In the genomic region with DNA sequence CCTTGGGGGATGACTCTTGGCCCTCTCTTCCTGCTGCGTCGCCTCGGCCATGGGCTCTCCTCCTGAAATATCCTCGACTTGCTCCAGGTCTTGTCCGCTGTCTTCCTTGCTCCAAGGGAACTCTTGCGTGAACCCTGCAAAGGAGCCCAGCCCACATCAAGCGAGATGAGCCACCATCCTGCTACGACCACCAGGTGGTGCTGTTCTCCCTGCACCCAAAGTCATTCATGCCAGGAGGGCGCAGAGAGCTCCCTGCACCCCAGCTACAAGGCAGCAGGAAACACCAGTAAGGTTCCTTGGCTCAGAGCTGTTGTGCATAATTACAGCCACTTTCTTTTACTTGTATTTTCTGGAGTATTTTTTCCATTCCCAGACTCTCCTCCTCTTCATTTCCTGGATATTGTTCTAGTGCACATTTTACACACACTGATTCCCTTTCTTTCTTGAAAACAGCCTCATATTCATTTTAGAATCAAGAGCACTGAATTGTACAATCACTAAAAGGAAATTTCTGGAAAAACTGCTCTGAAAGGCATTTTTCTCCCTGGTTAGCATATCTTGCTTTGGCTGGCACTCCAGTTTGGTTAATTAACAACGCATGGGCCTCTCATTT, we compare ENCODE assay signal across 4 cellular contexts.
TF ChIP-seq lines count a peak whose summit lies in the region.

No MANE protein-coding gene starts in this region.

TF ChIP-seq in SK-N-SH, 30 proteins besides CTCF, POLR2A, EP300 and RAD21:
- TF ChIP-seq, protein P1, sequence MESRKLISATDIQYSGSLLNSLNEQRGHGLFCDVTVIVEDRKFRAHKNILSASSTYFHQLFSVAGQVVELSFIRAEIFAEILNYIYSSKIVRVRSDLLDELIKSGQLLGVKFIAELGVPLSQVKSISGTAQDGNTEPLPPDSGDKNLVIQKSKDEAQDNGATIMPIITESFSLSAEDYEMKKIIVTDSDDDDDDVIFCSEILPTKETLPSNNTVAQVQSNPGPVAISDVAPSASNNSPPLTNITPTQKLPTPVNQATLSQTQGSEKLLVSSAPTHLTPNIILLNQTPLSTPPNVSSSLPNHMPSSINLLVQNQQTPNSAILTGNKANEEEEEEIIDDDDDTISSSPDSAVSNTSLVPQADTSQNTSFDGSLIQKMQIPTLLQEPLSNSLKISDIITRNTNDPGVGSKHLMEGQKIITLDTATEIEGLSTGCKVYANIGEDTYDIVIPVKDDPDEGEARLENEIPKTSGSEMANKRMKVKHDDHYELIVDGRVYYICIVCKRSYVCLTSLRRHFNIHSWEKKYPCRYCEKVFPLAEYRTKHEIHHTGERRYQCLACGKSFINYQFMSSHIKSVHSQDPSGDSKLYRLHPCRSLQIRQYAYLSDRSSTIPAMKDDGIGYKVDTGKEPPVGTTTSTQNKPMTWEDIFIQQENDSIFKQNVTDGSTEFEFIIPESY (IDR thresholded peaks at IDR 0.05; ENCODE audit: borderline replicate concordance, low read depth) = no peak
- TF ChIP-seq SMC3 (IDR thresholded peaks at IDR 0.05; ENCODE audit: low read depth, low read length) (peak; percentile 71; the same call in 1 of the 2 replicates), GABPA (IDR thresholded peaks at IDR 0.05; ENCODE audit: low read depth) (no peak)
TF ChIP-seq in SK-N-SH: peak in this region for 1.

TF ChIP-seq in SK-N-SH treated with all-trans-retinoic acid at 6 μM for 48 hours, 23 proteins besides CTCF, POLR2A, EP300 and RAD21 (continues in another document):
- TF ChIP-seq ZNF565 (CRISPR knock-in tag; conservative IDR thresholded peaks at IDR 0.05; ENCODE audit: low read depth) (no peak), CSDC2 (CRISPR knock-in tag; IDR thresholded peaks at IDR 0.05) (no peak), ZFP30 (CRISPR knock-in tag; IDR thresholded peaks at IDR 0.05) (no peak), ZFP3 (CRISPR knock-in tag; IDR thresholded peaks at IDR 0.05) (no peak), PPARA (CRISPR knock-in tag; IDR thresholded peaks at IDR 0.05; ENCODE audit: borderline replicate concordance) (no peak), ZNF8 (CRISPR knock-in tag; IDR thresholded peaks at IDR 0.05) (no peak), SNAI2 (CRISPR knock-in tag; IDR thresholded peaks at IDR 0.05) (no peak), RARB (CRISPR knock-in tag; IDR thresholded peaks at IDR 0.05) (no peak), TOX (CRISPR knock-in tag; IDR thresholded peaks at IDR 0.05; ENCODE audit: borderline replicate concordance) (no peak), ISL1 (CRISPR knock-in tag; IDR thresholded peaks at IDR 0.05) (no peak), GLIS3 (CRISPR knock-in tag; IDR thresholded peaks at IDR 0.05) (no peak), ZNF70 (CRISPR knock-in tag; IDR thresholded peaks at IDR 0.05) (no peak), ARNTL (CRISPR knock-in tag; IDR thresholded peaks at IDR 0.05; ENCODE audit: borderline replicate concordance, low read depth) (no peak)
- TF ChIP-seq, protein P2, sequence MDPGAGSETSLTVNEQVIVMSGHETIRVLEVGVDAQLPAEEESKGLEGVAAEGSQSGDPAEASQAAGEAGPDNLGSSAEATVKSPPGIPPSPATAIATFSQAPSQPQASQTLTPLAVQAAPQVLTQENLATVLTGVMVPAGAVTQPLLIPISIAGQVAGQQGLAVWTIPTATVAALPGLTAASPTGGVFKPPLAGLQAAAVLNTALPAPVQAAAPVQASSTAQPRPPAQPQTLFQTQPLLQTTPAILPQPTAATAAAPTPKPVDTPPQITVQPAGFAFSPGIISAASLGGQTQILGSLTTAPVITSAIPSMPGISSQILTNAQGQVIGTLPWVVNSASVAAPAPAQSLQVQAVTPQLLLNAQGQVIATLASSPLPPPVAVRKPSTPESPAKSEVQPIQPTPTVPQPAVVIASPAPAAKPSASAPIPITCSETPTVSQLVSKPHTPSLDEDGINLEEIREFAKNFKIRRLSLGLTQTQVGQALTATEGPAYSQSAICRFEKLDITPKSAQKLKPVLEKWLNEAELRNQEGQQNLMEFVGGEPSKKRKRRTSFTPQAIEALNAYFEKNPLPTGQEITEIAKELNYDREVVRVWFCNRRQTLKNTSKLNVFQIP (CRISPR knock-in tag; IDR thresholded peaks at IDR 0.05; ENCODE audit: borderline replicate concordance, low read depth) = no peak
- TF ChIP-seq, protein P3, sequence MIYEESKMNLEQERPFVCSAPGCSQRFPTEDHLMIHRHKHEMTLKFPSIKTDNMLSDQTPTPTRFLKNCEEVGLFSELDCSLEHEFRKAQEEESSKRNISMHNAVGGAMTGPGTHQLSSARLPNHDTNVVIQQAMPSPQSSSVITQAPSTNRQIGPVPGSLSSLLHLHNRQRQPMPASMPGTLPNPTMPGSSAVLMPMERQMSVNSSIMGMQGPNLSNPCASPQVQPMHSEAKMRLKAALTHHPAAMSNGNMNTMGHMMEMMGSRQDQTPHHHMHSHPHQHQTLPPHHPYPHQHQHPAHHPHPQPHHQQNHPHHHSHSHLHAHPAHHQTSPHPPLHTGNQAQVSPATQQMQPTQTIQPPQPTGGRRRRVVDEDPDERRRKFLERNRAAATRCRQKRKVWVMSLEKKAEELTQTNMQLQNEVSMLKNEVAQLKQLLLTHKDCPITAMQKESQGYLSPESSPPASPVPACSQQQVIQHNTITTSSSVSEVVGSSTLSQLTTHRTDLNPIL (CRISPR knock-in tag; IDR thresholded peaks at IDR 0.05; ENCODE audit: low read depth) = no peak
- TF ChIP-seq, protein P4, sequence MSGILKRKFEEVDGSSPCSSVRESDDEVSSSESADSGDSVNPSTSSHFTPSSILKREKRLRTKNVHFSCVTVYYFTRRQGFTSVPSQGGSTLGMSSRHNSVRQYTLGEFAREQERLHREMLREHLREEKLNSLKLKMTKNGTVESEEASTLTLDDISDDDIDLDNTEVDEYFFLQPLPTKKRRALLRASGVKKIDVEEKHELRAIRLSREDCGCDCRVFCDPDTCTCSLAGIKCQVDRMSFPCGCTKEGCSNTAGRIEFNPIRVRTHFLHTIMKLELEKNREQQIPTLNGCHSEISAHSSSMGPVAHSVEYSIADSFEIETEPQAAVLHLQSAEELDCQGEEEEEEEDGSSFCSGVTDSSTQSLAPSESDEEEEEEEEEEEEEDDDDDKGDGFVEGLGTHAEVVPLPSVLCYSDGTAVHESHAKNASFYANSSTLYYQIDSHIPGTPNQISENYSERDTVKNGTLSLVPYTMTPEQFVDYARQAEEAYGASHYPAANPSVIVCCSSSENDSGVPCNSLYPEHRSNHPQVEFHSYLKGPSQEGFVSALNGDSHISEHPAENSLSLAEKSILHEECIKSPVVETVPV (CRISPR knock-in tag; IDR thresholded peaks at IDR 0.05) = no peak

TF ChIP-seq in IMR-90, 13 proteins besides CTCF, POLR2A, EP300 and RAD21:
- TF ChIP-seq MAFK (IDR thresholded peaks at IDR 0.05; ENCODE audit: low read depth, low read length) = no peak
- no peak for TF ChIP-seq MAZ (IDR thresholded peaks at IDR 0.05; ENCODE audit: borderline replicate concordance, low read depth, low read length)
- TF ChIP-seq FOS (IDR thresholded peaks at IDR 0.05; ENCODE audit: low read depth, low read length) = no peak
- TF ChIP-seq RCOR1 (IDR thresholded peaks at IDR 0.05; ENCODE audit: insufficient replicate concordance, low read length) = no peak
- TF ChIP-seq, protein P5, sequence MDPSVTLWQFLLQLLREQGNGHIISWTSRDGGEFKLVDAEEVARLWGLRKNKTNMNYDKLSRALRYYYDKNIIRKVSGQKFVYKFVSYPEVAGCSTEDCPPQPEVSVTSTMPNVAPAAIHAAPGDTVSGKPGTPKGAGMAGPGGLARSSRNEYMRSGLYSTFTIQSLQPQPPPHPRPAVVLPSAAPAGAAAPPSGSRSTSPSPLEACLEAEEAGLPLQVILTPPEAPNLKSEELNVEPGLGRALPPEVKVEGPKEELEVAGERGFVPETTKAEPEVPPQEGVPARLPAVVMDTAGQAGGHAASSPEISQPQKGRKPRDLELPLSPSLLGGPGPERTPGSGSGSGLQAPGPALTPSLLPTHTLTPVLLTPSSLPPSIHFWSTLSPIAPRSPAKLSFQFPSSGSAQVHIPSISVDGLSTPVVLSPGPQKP (IDR thresholded peaks at IDR 0.05; ENCODE audit: borderline replicate concordance, low read depth, low read length) = no peak
- TF ChIP-seq BHLHE40 (IDR thresholded peaks at IDR 0.05; ENCODE audit: low read depth, low read length) = no peak
- no peak for TF ChIP-seq SMC3 (IDR thresholded peaks at IDR 0.05; ENCODE audit: low read depth, low read length)
- TF ChIP-seq RFX5 (IDR thresholded peaks at IDR 0.05; ENCODE audit: low read depth, low read length) = no peak
- no peak for TF ChIP-seq NFE2L2 (IDR thresholded peaks at IDR 0.05; ENCODE audit: low read depth, low read length)

TF ChIP-seq in K562, 482 proteins besides CTCF, POLR2A, EP300 and RAD21:
- TF ChIP-seq SMC3 (conservative IDR thresholded peaks at IDR 0.05; ENCODE audit: insufficient read depth, low read depth, low read length) = peak; percentile 40
- no peak for TF ChIP-seq RBM25 (IDR thresholded peaks at IDR 0.05; ENCODE audit: low read depth, low read length, severe bottlenecking)
